Comparison of ENCODE assay signal across 8 cellular contexts in genomic region chr17:76716146-76716833, GRCh38. TPM values are rescaled to one million over a fixed set of nuclear protein-coding genes. Genes with fewer than 3 reads are reported as not detected.
DNase-seq lines count a peak whose midpoint lies in the region; ATAC-seq, FAIRE-seq and TF ChIP-seq lines count a peak whose summit lies in the region.

No MANE protein-coding gene starts in this region.

- no peak for TF ChIP-seq EP300 in transverse colon (IDR thresholded peaks at IDR 0.05; ENCODE audit: low read depth)

- H3K36me3 ChIP-seq in brain microvascular endothelial cell (replicated peaks), result peaks cover 64% of the 10 kb centered on the region
- peaks cover 38 to 43% of the 10 kb centered on the region in 2 donors for H3K36me3 ChIP-seq in lung (ENCODE audit: control insufficient read depth in 2 of 2, insufficient read depth in 2 of 2, low read length in 2 of 2)
- peaks cover 0 to 69% (median 24%) of the 10 kb centered on the region in 4 donors for H3K36me3 ChIP-seq in transverse colon

- H3K4me3 ChIP-seq in brain microvascular endothelial cell (ENCODE audit: low read depth, low read length) (peak overlapping the region; percentile 31), lung (no peak overlapping the region), transverse colon (no peak overlapping the region)

- DNase-seq in GM12891 (ENCODE audit: insufficient read length, low spot score) (no peak), brain microvascular endothelial cell (peak; percentile 99), lung (ENCODE audit: low spot score) (peak; percentile 66), transverse colon (no peak), NCI-H510A (lab: John Stamatoyannopoulos, UW) (no peak), DMS114 treated with DMSO at 0.1 percent for 48 hours (lab: John Stamatoyannopoulos, UW; ENCODE audit: unreplicated experiment) (no peak)
- no peak for DNase-seq in stimulated activated CD4-positive, alpha-beta T cell treated with anti-CD3 and anti-CD28 coated beads, Interleukin-4, amount 100 ng/mL, for 1 hour

- H3K9me3 ChIP-seq in lung (ENCODE audit: control insufficient read depth in 2 of 2, insufficient read depth in 1 of 2, low read length in 1 of 2) (no peaks in the 10 kb centered on the region), transverse colon (no peaks in the 10 kb centered on the region)

- TF ChIP-seq POLR2A in GM12891 (IDR thresholded peaks at IDR 0.05; ENCODE audit: low read depth, low read length) (no peak), transverse colon (IDR thresholded peaks at IDR 0.05) (no peak)

- H3K27ac ChIP-seq in brain microvascular endothelial cell (peak overlapping the region; percentile 98), lung (ENCODE audit: low read depth in 1 of 2, low read length in 1 of 2) (peak overlapping the region; percentile 87 to 90), transverse colon (peak overlapping the region; percentile 16 to 59 (median 51))

- in situ Hi-C loops in brain microvascular endothelial cell (cut with HindIII; ENCODE audit: low pct_ligation_motif_present, low sequenced_read_pairs), result no loop called here
- in situ Hi-C loops in transverse colon (cut with MboI; ENCODE audit: low pct_ligation_motif_present in 1 of 4, low pct_unique_long_range_greater_than_20kb in 1 of 4, low sequenced_read_pairs in 3 of 4), result loop anchor here in 1 of 4 donors (25.0 kb wide), 1 partner anchor 179 kb away; the partner anchor contains the start of genes CYGB and PRCD

- no peaks in the 10 kb centered on the region for H3K27me3 ChIP-seq in brain microvascular endothelial cell (replicated peaks)
- H3K27me3 ChIP-seq in lung (ENCODE audit: control insufficient read depth, insufficient read depth), result no peaks in the 10 kb centered on the region
- no peaks in the 10 kb centered on the region for H3K27me3 ChIP-seq in transverse colon

- 29 to 47% methylated on average over 13 of the region's 13 CpGs for WGBS in lung, 2 donors
- 70% methylated on average over 6 to 13 of the region's 13 CpGs for WGBS in transverse colon (ENCODE audit: low coverage in 1 of 2), 2 donors

- no peak for FAIRE-seq in GM12891 (lab: Jason Lieb, UNC)

- ATAC-seq in SK-N-SH treated with all-trans-retinoic acid at 6 μM for 48 hours (peak; percentile 71), lung (ENCODE audit: insufficient read depth, low FRiP score) (peak; percentile 59)

- H3K4me1 ChIP-seq in lung (ENCODE audit: control insufficient read depth in 2 of 2, insufficient read depth in 2 of 2, low read length in 2 of 2) (peaks cover 5 to 20% of the 10 kb centered on the region in 2 donors), transverse colon (peaks cover 3 to 32% (median 8%) of the 10 kb centered on the region in 4 donors)

- intact Hi-C loops in transverse colon (cut with DNase I; ENCODE audit: low total_unique reads), result loop anchor here (5.0 kb wide), 1 partner anchor 34 kb away; no protein-coding TSS in a partner anchor

- TF ChIP-seq CTCF in brain microvascular endothelial cell (IDR thresholded peaks at IDR 0.05; ENCODE audit: low read depth, low read length, missing control alignments) (no peak), lung (IDR thresholded peaks at IDR 0.05; ENCODE audit: control extremely low read depth, extremely low read depth) (no peak), transverse colon (IDR thresholded peaks at IDR 0.05) (no peak)

TF ChIP-seq in GM12891, 5 proteins besides CTCF, POLR2A, EP300 and RAD21:
- TF ChIP-seq POLR2AphosphoS5 (IDR thresholded peaks at IDR 0.05; ENCODE audit: low read depth, low read length) (peak; percentile 20; the same call in 1 of the 2 replicates), TAF1 (IDR thresholded peaks at IDR 0.05; ENCODE audit: low read depth, low read length) (no peak), PAX5 (IDR thresholded peaks at IDR 0.05; ENCODE audit: insufficient read depth, low read length, severe bottlenecking) (no peak), POU2F2 (IDR thresholded peaks at IDR 0.05; ENCODE audit: low read depth, low read length) (no peak)
TF ChIP-seq in GM12891: peak in this region for 1.

TF ChIP-seq in SK-N-SH treated with all-trans-retinoic acid at 6 μM for 48 hours, 23 proteins besides CTCF, POLR2A, EP300 and RAD21:
- TF ChIP-seq PATZ1 (CRISPR knock-in tag; IDR thresholded peaks at IDR 0.05; ENCODE audit: borderline replicate concordance) (0 out of 2 replicates have a peak, but pooled peaks have one; percentile 15), TOX (CRISPR knock-in tag; IDR thresholded peaks at IDR 0.05; ENCODE audit: borderline replicate concordance) (peak; percentile 87; the same call in 1 of the 2 replicates), PPARA (CRISPR knock-in tag; IDR thresholded peaks at IDR 0.05; ENCODE audit: borderline replicate concordance) (no peak)
TF ChIP-seq in SK-N-SH treated with all-trans-retinoic acid at 6 μM for 48 hours: peak in this region for 2.

RNA-seq across cellular contexts. Expression of gene MXRA7, which starts 5.5 kb away (rescaled TPM):
- polyA plus RNA-seq in GM12891 (2012; ENCODE audit: low read depth, missing spikeins), result 0.42 TPM
- total RNA-seq in lung (100 to 1,000 TPM; 101 to 127 TPM), transverse colon (100 to 1,000 TPM in 1 of 4 donors, 10 to 100 TPM in 3; 31.0 to 633 (median 52.5) TPM)
- polyA plus RNA-seq in lung, result 10 to 100 TPM; 60.9 to 65.4 TPM

RNA-seq across cellular contexts. Expression of gene JMJD6, which starts 10.1 kb away (rescaled TPM):
- polyA plus RNA-seq in GM12891 (2012; ENCODE audit: low read depth, missing spikeins), result 23.2 TPM
- total RNA-seq in lung (10 to 100 TPM; 25.6 to 34.3 TPM), transverse colon (10 to 100 TPM; 25.4 to 58.4 (median 26.9) TPM)
- polyA plus RNA-seq in lung, result 10 to 100 TPM; 23.8 to 52.9 TPM

RNA-seq across cellular contexts. Expression of gene METTL23, which starts 10.3 kb away (rescaled TPM):
- polyA plus RNA-seq in GM12891 (2012; ENCODE audit: low read depth, missing spikeins), result 38.7 TPM
- total RNA-seq in lung (10 to 100 TPM; 23.1 to 34.5 TPM), transverse colon (10 to 100 TPM in 3 of 4 donors, not detected in 1; 11.2 to 34.1 (median 24.7) TPM)
- 10 to 100 TPM; 37.7 to 43.1 TPM for polyA plus RNA-seq in lung

RNA-seq across cellular contexts. Expression of gene SRSF2, which starts 20.8 kb away (rescaled TPM):
- polyA plus RNA-seq in GM12891 (2012; ENCODE audit: low read depth, missing spikeins), result 245 TPM
- total RNA-seq in lung, result 100 to 1,000 TPM; 172 to 215 TPM
- polyA plus RNA-seq in lung, result 100 to 1,000 TPM; 136 to 251 TPM
- 1,000 to 10,000 TPM in 1 of 4 donors, 100 to 1,000 TPM in 3; 193 to 1,196 (median 348) TPM for total RNA-seq in transverse colon

RNA-seq across cellular contexts. Expression of gene MFSD11, which starts 21.6 kb away (rescaled TPM):
- polyA plus RNA-seq in GM12891 (2012; ENCODE audit: low read depth, missing spikeins), result 10.2 TPM
- total RNA-seq in lung, result 10 to 100 TPM; 30.5 to 57.5 TPM
- 10 to 100 TPM; 12.0 to 19.5 TPM for polyA plus RNA-seq in lung
- 10 to 100 TPM in 3 of 4 donors, 1 to 10 TPM in 1; 7.6 to 41.3 (median 25.7) TPM for total RNA-seq in transverse colon

Comparison
In these comparisons a context has a peak if more than half of its experiments do, and no peak if none do; other contexts are left out.
1. DNase-seq: peak in brain microvascular endothelial cell (single experiment) and lung (single experiment); none in GM12891 (single experiment), transverse colon (single experiment), NCI-H510A (single experiment), DMS114 treated with DMSO at 0.1 percent for 48 hours (single experiment) and stimulated activated CD4-positive, alpha-beta T cell treated with anti-CD3 and anti-CD28 coated beads, Interleukin-4, amount 100 ng/mL, for 1 hour (single experiment).
2. Peak in every context shown above with its lines, with median percentiles within 50 percentile points of each other: H3K27ac ChIP-seq.